In the genomic region with DNA sequence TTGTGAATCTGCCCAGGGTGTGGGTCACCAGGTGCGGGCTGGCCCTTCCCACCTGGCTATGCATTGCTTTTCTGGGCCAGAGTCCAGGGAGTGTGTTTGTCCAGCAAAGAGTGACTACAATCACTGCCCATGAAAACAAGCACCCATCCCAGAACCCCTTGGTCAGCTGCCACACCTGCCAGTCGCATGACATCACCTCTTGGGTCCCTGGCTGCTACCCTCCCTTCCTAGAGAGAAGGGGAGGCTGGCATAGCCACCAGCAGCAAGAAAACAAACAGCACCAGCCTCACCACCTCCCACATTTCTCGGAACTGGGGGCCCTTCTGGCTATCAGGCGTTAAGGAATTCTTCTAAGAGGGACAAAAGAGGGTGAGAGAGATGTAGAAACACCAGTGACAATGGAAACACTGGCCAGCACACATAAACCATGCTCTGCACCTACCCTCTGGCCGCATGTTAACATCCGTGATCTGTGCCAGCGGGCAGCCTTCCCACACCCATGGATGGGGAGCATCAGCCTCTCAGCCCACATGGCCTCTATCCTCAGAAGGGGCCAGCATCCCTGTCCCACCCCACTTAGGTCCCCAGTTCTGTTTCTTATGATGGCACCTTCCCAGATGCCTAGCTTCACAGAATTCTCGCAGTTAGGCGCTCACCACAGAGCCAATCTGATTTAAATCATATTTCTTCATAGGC, we compare ENCODE assay signal across 14 cellular contexts.
DNase-seq lines count a peak whose midpoint lies in the region; ATAC-seq and TF ChIP-seq lines count a peak whose summit lies in the region.
"Had no signal": no experiment of that assay in that cellular context is flagged by ENCODE, and none has a peak within 500 bp of the region (broad histone marks: within the 10 kb centered on the region; RNA-seq: fewer than 3 reads in every experiment).

No MANE protein-coding gene starts in this region.

- no peak for TF ChIP-seq CTCF in thyroid gland (IDR thresholded peaks at IDR 0.05)

- intact Hi-C loops in thyroid gland (cut with DNase I) = no loop called here

- TF ChIP-seq POLR2A in thyroid gland (IDR thresholded peaks at IDR 0.05) = peak in 1 of 2 donors; percentile 14

- POLR2A ChIA-PET in HEK293T (lab: Yijun Ruan, JAX) = no interaction called here

- 40 to 52% methylated on average over 9 of the region's 9 CpGs for WGBS in thyroid gland, 2 donors

- ATAC-seq in HG03469 (IDR thresholded peaks at IDR 0.05; ENCODE audit: unreplicated experiment) (no peak), HG03139 (IDR thresholded peaks at IDR 0.05; ENCODE audit: unreplicated experiment) (no peak)

- no peaks in the 10 kb centered on the region for H3K9me3 ChIP-seq in thyroid gland
- H3K9me3 ChIP-seq: neutrophil had no signal

- H3K4me1 ChIP-seq in thyroid gland = peaks cover 47 to 72% of the 10 kb centered on the region in 2 donors
- H3K4me1 ChIP-seq: Caco-2 had no signal

- no peak overlapping the region for H3K4me3 ChIP-seq in thyroid gland (replicated peaks in 1 of 3)

- no peaks in the 10 kb centered on the region for H3K27me3 ChIP-seq in thyroid gland
- H3K27me3 ChIP-seq: neutrophil had no signal

- DNase-seq in NCI-H1417 (lab: John Stamatoyannopoulos, UW) (peak in 2 of 3 experiments; percentile 36 to 76), NCI-H1417 treated with DMSO at 0.1 percent for 48 hours (lab: John Stamatoyannopoulos, UW) (no peak), RPMI8226 (peak; percentile 75), kidney tubule cell (ENCODE audit: low spot score) (peak; percentile 84), thyroid gland (peak; percentile 99), HEK293T (ENCODE audit: extremely low spot score) (no peak)
- DNase-seq: activated CD4-positive, alpha-beta T cell treated with anti-CD3 and anti-CD28 coated beads for 4 hours; Caco-2; effector memory CD4-positive, alpha-beta T cell; MV-4-11; trophoblast cell had no signal

- H3K36me3 ChIP-seq in thyroid gland = no peaks in the 10 kb centered on the region
- H3K36me3 ChIP-seq: neutrophil had no signal

- CTCF ChIA-PET in HEK293T (lab: Yijun Ruan, JAX) = no interaction called here

- peak overlapping the region; percentile 86 to 90 (median 90) for H3K27ac ChIP-seq in thyroid gland
- H3K27ac ChIP-seq: neutrophil had no signal

TF ChIP-seq in HEK293T, 16 proteins besides CTCF, POLR2A, EP300 and RAD21:
- no peak for TF ChIP-seq FOXA1 (IDR thresholded peaks at IDR 0.05)
- TF ChIP-seq HDGF (IDR thresholded peaks at IDR 0.05; ENCODE audit: borderline replicate concordance) = no peak
- TF ChIP-seq CTBP1 (IDR thresholded peaks at IDR 0.05; ENCODE audit: borderline replicate concordance) = no peak
- TF ChIP-seq, protein P1, sequence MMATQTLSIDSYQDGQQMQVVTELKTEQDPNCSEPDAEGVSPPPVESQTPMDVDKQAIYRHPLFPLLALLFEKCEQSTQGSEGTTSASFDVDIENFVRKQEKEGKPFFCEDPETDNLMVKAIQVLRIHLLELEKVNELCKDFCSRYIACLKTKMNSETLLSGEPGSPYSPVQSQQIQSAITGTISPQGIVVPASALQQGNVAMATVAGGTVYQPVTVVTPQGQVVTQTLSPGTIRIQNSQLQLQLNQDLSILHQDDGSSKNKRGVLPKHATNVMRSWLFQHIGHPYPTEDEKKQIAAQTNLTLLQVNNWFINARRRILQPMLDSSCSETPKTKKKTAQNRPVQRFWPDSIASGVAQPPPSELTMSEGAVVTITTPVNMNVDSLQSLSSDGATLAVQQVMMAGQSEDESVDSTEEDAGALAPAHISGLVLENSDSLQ (IDR thresholded peaks at IDR 0.05) = no peak
- no peak for TF ChIP-seq FOXK2 (IDR thresholded peaks at IDR 0.05)
- no peak for TF ChIP-seq LEF1 (IDR thresholded peaks at IDR 0.05; ENCODE audit: borderline replicate concordance)
- TF ChIP-seq SP1 (IDR thresholded peaks at IDR 0.05) = no peak
- TF ChIP-seq NFRKB (IDR thresholded peaks at IDR 0.05) = no peak

Comparison
In these comparisons a context has a peak if more than half of its experiments do, and no peak if none do; other contexts are left out.
1. DNase-seq: peak in NCI-H1417 (2 of 3), RPMI8226 (single experiment), kidney tubule cell (single experiment) and thyroid gland (2 of 2); none in NCI-H1417 treated with DMSO at 0.1 percent for 48 hours (single experiment) and HEK293T (single experiment).